In genomic region chr5:160470437-160471341, GRCh38 we compare ENCODE assay signal across 8 cellular contexts. TPM values are rescaled to one million over a fixed set of nuclear protein-coding genes. Genes with fewer than 3 reads are reported as not detected.
DNase-seq lines count a peak whose midpoint lies in the region; ATAC-seq and TF ChIP-seq lines count a peak whose summit lies in the region.

No MANE protein-coding gene starts in this region.

- intact Hi-C loops in ovary (cut with DNase I), result no loop called here
- intact Hi-C loops in sigmoid colon (cut with DNase I), result no loop called here

- no peaks in the 10 kb centered on the region for H4K20me1 ChIP-seq in SK-N-SH (ENCODE audit: insufficient read depth)

- no peaks in the 10 kb centered on the region for H3K9me3 Mint-ChIP-seq in activated T-cell treated with anti-CD3 and anti-CD28 coated beads, Interleukin-2, amount 50 U/mL, for 24 hours
- H3K9me3 Mint-ChIP-seq in stimulated activated naive CD8-positive, alpha-beta T cell treated with anti-CD3 and anti-CD28 coated beads, Interleukin-15, amount 100 ng/mL, for 72 hours, result no peaks in the 10 kb centered on the region

- TF ChIP-seq POLR2A in ovary (IDR thresholded peaks at IDR 0.05) (no peak), sigmoid colon (IDR thresholded peaks at IDR 0.05) (no peak)

- 37% methylated on average over 7 of the region's 7 CpGs for WGBS in SK-N-SH (ENCODE audit: low lambda C conversion rate)
- WGBS in ovary, 3 donors, result 13 to 22% (median 16%) methylated on average over 7 of the region's 7 CpGs
- 20 to 27% methylated on average over 7 of the region's 7 CpGs for WGBS in sigmoid colon, 2 donors

- DNase-seq in activated T-cell treated with anti-CD3 and anti-CD28 coated beads, Interleukin-2, amount 50 U/mL, for 24 hours, result no peak
- DNase-seq in activated T-cell treated with anti-CD3 and anti-CD28 coated beads for 4 hours (no peak), SK-N-SH (no peak), ovary (no peak), sigmoid colon (no peak)
- no peak for DNase-seq in stimulated activated naive CD8-positive, alpha-beta T cell treated with anti-CD3 and anti-CD28 coated beads, Interleukin-15, amount 100 ng/mL, for 72 hours

- peaks cover 11% of the 10 kb centered on the region for H3F3A ChIP-seq in SK-N-SH (replicated peaks; ENCODE audit: insufficient read depth)

- no peak for TF ChIP-seq RAD21 in SK-N-SH (IDR thresholded peaks at IDR 0.05; ENCODE audit: low read length)

- TF ChIP-seq EP300 in SK-N-SH (IDR thresholded peaks at IDR 0.05; ENCODE audit: borderline replicate concordance in 1 of 2, low read depth in 1 of 2, low read length in 1 of 2) (no peak), ovary (IDR thresholded peaks at IDR 0.05) (no peak), sigmoid colon (IDR thresholded peaks at IDR 0.05) (no peak)

- H3K4me2 ChIP-seq in SK-N-SH, result peak overlapping the region; percentile 31

- H3K27me3 Mint-ChIP-seq in activated T-cell treated with anti-CD3 and anti-CD28 coated beads, Interleukin-2, amount 50 U/mL, for 24 hours, result no peaks in the 10 kb centered on the region
- H3K27me3 Mint-ChIP-seq in stimulated activated naive CD8-positive, alpha-beta T cell treated with anti-CD3 and anti-CD28 coated beads, Interleukin-15, amount 100 ng/mL, for 72 hours, result no peaks in the 10 kb centered on the region

- TF ChIP-seq CTCF in SK-N-SH (IDR thresholded peaks at IDR 0.05), result no peak
- TF ChIP-seq CTCF in ovary (IDR thresholded peaks at IDR 0.05), result no peak
- no peak for TF ChIP-seq CTCF in sigmoid colon (IDR thresholded peaks at IDR 0.05)

- peak; percentile 39 for ATAC-seq in esophagus mucosa
- ATAC-seq in stimulated activated naive CD8-positive, alpha-beta T cell treated with anti-CD3 and anti-CD28 coated beads, Interleukin-15, amount 100 ng/mL, for 72 hours, result no peak
- no peak for ATAC-seq in GM21367 (IDR thresholded peaks at IDR 0.05; ENCODE audit: unreplicated experiment)

- no peaks in the 10 kb centered on the region for H3K9me3 ChIP-seq in SK-N-SH
- no peaks in the 10 kb centered on the region for H3K9me3 ChIP-seq in ovary
- no peaks in the 10 kb centered on the region for H3K9me3 ChIP-seq in sigmoid colon

- POLR2A ChIA-PET in SK-N-SH (lab: Yijun Ruan, JAX), result interaction anchor here (0.6 kb wide), 1 partner anchor 430 kb away, joined by 7 read pairs; no protein-coding TSS in a partner anchor

- H3K4me3 Mint-ChIP-seq in activated T-cell treated with anti-CD3 and anti-CD28 coated beads, Interleukin-2, amount 50 U/mL, for 24 hours, result peak overlapping the region; percentile 93
- H3K4me3 Mint-ChIP-seq in stimulated activated naive CD8-positive, alpha-beta T cell treated with anti-CD3 and anti-CD28 coated beads, Interleukin-15, amount 100 ng/mL, for 72 hours, result peak overlapping the region; percentile 92 to 100

- H3K36me3 ChIP-seq in SK-N-SH (replicated peaks in 1 of 2; ENCODE audit: control insufficient read depth in 1 of 2, insufficient read depth in 2 of 2, low read length in 1 of 2), result no peaks in the 10 kb centered on the region
- H3K36me3 ChIP-seq in ovary, result no peaks in the 10 kb centered on the region
- H3K36me3 ChIP-seq in sigmoid colon, result no peaks in the 10 kb centered on the region

- H3K27ac Mint-ChIP-seq in activated T-cell treated with anti-CD3 and anti-CD28 coated beads, Interleukin-2, amount 50 U/mL, for 24 hours, result peak overlapping the region; percentile 93
- peak overlapping the region; percentile 64 to 84 for H3K27ac Mint-ChIP-seq in stimulated activated naive CD8-positive, alpha-beta T cell treated with anti-CD3 and anti-CD28 coated beads, Interleukin-15, amount 100 ng/mL, for 72 hours

- H3K4me3 ChIP-seq in SK-N-SH (ENCODE audit: low read depth in 2 of 2, low read length in 1 of 2) (no peak overlapping the region), ovary (no peak overlapping the region), sigmoid colon (no peak overlapping the region)

- H3K4me1 ChIP-seq in SK-N-SH (ENCODE audit: control insufficient read depth in 1 of 2, insufficient read depth in 2 of 2, low read depth in 1 of 2, low read length in 1 of 2) (peaks cover 0 to 12% of the 10 kb centered on the region in 2 experiments; a peak in 2 of 4 replicates), ovary (ENCODE audit: insufficient read depth) (peaks cover 6% of the 10 kb centered on the region), sigmoid colon (peaks cover 0 to 34% (median 18%) of the 10 kb centered on the region in 4 donors)

- peaks cover 70% of the 10 kb centered on the region for H3K36me3 Mint-ChIP-seq in activated T-cell treated with anti-CD3 and anti-CD28 coated beads, Interleukin-2, amount 50 U/mL, for 24 hours (ENCODE audit: low read depth)

- CTCF ChIA-PET in SK-N-SH (lab: Yijun Ruan, JAX), result interaction anchor here (1.1 kb wide), 1 partner anchor 32 kb away, joined by 3 read pairs; no protein-coding TSS in a partner anchor

- H3K79me2 ChIP-seq in SK-N-SH (ENCODE audit: insufficient read depth), result no peaks in the 10 kb centered on the region

- H3K27me3 ChIP-seq in SK-N-SH (ENCODE audit: insufficient read depth) (no peaks in the 10 kb centered on the region), ovary (no peaks in the 10 kb centered on the region), sigmoid colon (no peaks in the 10 kb centered on the region)

- peaks cover 81% of the 10 kb centered on the region for H3K4me1 Mint-ChIP-seq in activated T-cell treated with anti-CD3 and anti-CD28 coated beads, Interleukin-2, amount 50 U/mL, for 24 hours (ENCODE audit: low read depth)
- H3K4me1 Mint-ChIP-seq in stimulated activated naive CD8-positive, alpha-beta T cell treated with anti-CD3 and anti-CD28 coated beads, Interleukin-15, amount 100 ng/mL, for 72 hours, result peaks cover 70% of the 10 kb centered on the region

- peak overlapping the region in 1 of 2 experiments; percentile 32; a peak in 1 of 4 replicates for H3K27ac ChIP-seq in SK-N-SH (ENCODE audit: low read depth in 2 of 2, low read length in 1 of 2)
- H3K27ac ChIP-seq in ovary, result no peak overlapping the region
- peak overlapping the region in 2 of 4 donors; percentile 0 to 15 for H3K27ac ChIP-seq in sigmoid colon

- H2AFZ ChIP-seq in SK-N-SH (ENCODE audit: low read depth), result peak overlapping the region; percentile 49

- no peak overlapping the region for H3K9ac ChIP-seq in SK-N-SH

- no peaks in the 10 kb centered on the region for H3K9me2 ChIP-seq in SK-N-SH

TF ChIP-seq in SK-N-SH, 30 proteins besides CTCF, POLR2A, EP300 and RAD21:
- TF ChIP-seq EZH2phosphoT487 (IDR thresholded peaks at IDR 0.05; ENCODE audit: borderline replicate concordance, low read depth) (no peak), TCF12 (IDR thresholded peaks at IDR 0.05) (peak; percentile 40; the same call in 1 of the 2 replicates)

RNA-seq across cellular contexts. Expression of gene PTTG1, which starts 49.0 kb away (rescaled TPM):
- 221 and 279 TPM in 2 replicates for polyA plus RNA-seq in SK-N-SH (2012; rRNA removed)
- 275 and 326 TPM in 2 replicates for polyA plus RNA-seq in SK-N-SH (2012; cell fraction: cytosol; rRNA removed)
- 88.1 and 137 TPM in 2 replicates for polyA plus RNA-seq in SK-N-SH (2012; cell fraction: nucleus; rRNA removed)
- total RNA-seq in esophagus mucosa, result 74.7 TPM
- 10 to 100 TPM in 1 of 7 donors, 1 to 10 TPM in 3, under 1 TPM in 2, not detected in 1; 0.77 to 12.9 (median 2.7) TPM for total RNA-seq in ovary
- polyA plus RNA-seq in ovary, result 10 to 100 TPM in 1 of 2 donors, 1 to 10 TPM in 1; 4.0 to 10.2 TPM
- 10 to 100 TPM in 1 of 4 donors, 1 to 10 TPM in 3; 1.8 to 11.9 (median 4.7) TPM for total RNA-seq in sigmoid colon
- 10 to 100 TPM; 15.0 to 93.8 (median 30.7) TPM for polyA plus RNA-seq in sigmoid colon

RNA-seq across cellular contexts. Expression of gene SLU7, which starts 51.8 kb away (rescaled TPM):
- polyA plus RNA-seq in SK-N-SH (2012; rRNA removed), result 22.3 and 28.3 TPM in 2 replicates
- polyA plus RNA-seq in SK-N-SH (2012; cell fraction: cytosol; rRNA removed), result 38.0 and 59.3 TPM in 2 replicates
- 9.5 and 24.0 TPM in 2 replicates for polyA plus RNA-seq in SK-N-SH (2012; cell fraction: nucleus; rRNA removed)
- 23.8 TPM for total RNA-seq in esophagus mucosa
- 10 to 100 TPM; 25.8 to 53.7 (median 32.8) TPM for total RNA-seq in ovary
- 10 to 100 TPM; 26.9 to 30.9 TPM for polyA plus RNA-seq in ovary
- 10 to 100 TPM; 22.4 to 80.3 (median 65.6) TPM for total RNA-seq in sigmoid colon
- polyA plus RNA-seq in sigmoid colon, result 10 to 100 TPM; 27.8 to 44.4 (median 37.9) TPM
